In the genomic region with DNA sequence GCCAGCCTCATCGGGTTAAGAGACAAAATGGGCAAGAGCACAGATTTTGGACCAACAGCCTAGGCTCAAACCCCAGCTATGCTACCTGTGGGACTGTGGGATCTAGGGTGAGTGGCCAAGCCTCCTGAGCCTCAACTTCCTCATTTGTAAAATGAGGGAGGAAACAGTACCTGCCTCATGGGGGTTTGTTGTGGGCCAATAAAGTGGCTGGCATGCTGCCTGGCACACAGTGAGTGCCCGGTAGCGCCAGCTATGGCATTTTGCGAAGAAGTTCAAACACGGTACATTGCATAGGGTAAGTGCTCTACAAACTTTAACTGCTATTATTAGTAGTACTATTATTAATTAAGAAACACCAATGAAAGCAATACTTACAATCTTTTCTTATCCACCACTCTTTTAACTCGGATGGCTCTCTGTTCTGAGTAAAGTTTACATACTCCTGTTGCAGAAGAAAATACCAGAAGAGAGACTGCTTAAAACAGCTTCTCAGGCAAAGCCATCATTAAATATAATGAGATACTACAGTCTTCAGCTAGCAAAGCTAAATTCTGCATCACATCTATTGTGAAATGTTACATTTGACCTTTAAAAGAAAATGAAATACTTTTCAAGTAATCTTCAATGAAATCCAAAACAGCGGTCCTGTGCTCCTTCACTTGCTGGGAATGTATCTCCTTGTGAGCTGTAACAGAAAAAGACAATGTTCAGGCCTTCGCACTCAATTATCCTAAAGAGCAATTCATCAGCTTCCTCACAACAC, we compare ENCODE assay signal across 15 cellular contexts.
DNase-seq lines count a peak whose midpoint lies in the region; ATAC-seq and TF ChIP-seq lines count a peak whose summit lies in the region.
"Had no signal": no experiment of that assay in that cellular context is flagged by ENCODE, and none has a peak within 500 bp of the region (broad histone marks: within the 10 kb centered on the region; RNA-seq: fewer than 3 reads in every experiment).

No MANE protein-coding gene starts in this region.

- H3K79me2 ChIP-seq in GM23338 (replicated peaks; ENCODE audit: insufficient read depth) (no peaks in the 10 kb centered on the region), Karpas-422 (ENCODE audit: low read length) (no peaks in the 10 kb centered on the region)

- H3K9me2 ChIP-seq in GM23338 (ENCODE audit: insufficient read depth) (no peaks in the 10 kb centered on the region), Karpas-422 (replicated peaks; ENCODE audit: insufficient read depth, low read length) (no peaks in the 10 kb centered on the region)

- no peak overlapping the region for H2BK12ac ChIP-seq in neuronal stem cell (ENCODE audit: low read length)

- H3K9ac ChIP-seq in Karpas-422 (ENCODE audit: low read length) = peak overlapping the region; percentile 3
- no peak overlapping the region for H3K9ac ChIP-seq in neuronal stem cell (ENCODE audit: low read depth, low read length, poor library complexity)

- no peak for TF ChIP-seq CTCF in GM23338 (conservative IDR thresholded peaks at IDR 0.05; ENCODE audit: low read depth in 2 of 2)
- no peak for TF ChIP-seq CTCF in brain microvascular endothelial cell (IDR thresholded peaks at IDR 0.05; ENCODE audit: low read depth, low read length, missing control alignments)
- TF ChIP-seq CTCF in omental fat pad (IDR thresholded peaks at IDR 0.05) = no peak

- H2BK120ac ChIP-seq in neuronal stem cell (ENCODE audit: low read depth, low read length) = no peak overlapping the region

- peaks cover 2% of the 10 kb centered on the region for H3K79me1 ChIP-seq in neuronal stem cell (ENCODE audit: low read depth, low read length)

- no peak overlapping the region for H3K4me3 ChIP-seq in GM23338
- peak overlapping the region; percentile 38 for H3K4me3 ChIP-seq in Karpas-422 (ENCODE audit: low read length)
- H3K4me3 ChIP-seq in brain microvascular endothelial cell (ENCODE audit: low read depth, low read length) = no peak overlapping the region
- H3K4me3 ChIP-seq in neuronal stem cell (ENCODE audit: low read length in 2 of 2) = no peak overlapping the region
- no peak overlapping the region for H3K4me3 ChIP-seq in HAP-1
- H3K4me3 ChIP-seq: PC-9 had no signal

- no peak overlapping the region for H2BK5ac ChIP-seq in neuronal stem cell (ENCODE audit: low read length)

- H4K20me1 ChIP-seq in GM23338 (replicated peaks; ENCODE audit: insufficient read depth) (no peaks in the 10 kb centered on the region), Karpas-422 (ENCODE audit: insufficient read depth, low read depth, low read length) (peaks cover 8% of the 10 kb centered on the region; the same call in 1 of the 2 replicates)

- no peak overlapping the region for H2AK5ac ChIP-seq in neuronal stem cell (ENCODE audit: low read depth, low read length)

- intact Hi-C loops in posterior cingulate gyrus (cut with DNase I) = no loop called here

- H3K27ac ChIP-seq in GM23338 (ENCODE audit: low read depth) (no peak overlapping the region), Karpas-422 (ENCODE audit: low read length) (peak overlapping the region; percentile 87), brain microvascular endothelial cell (peak overlapping the region; percentile 70), neuronal stem cell (replicated peaks; ENCODE audit: low read length) (no peak overlapping the region)
- H3K27ac ChIP-seq: PC-9 had no signal

- H3K9me3 Mint-ChIP-seq in GM23338 = no peaks in the 10 kb centered on the region
- H3K9me3 Mint-ChIP-seq in stimulated activated naive CD8-positive, alpha-beta T cell treated with anti-CD3 and anti-CD28 coated beads, Interleukin-15, amount 100 ng/mL, for 72 hours = no peaks in the 10 kb centered on the region
- H3K9me3 Mint-ChIP-seq: T-cell had no signal

- no peak overlapping the region for H2BK15ac ChIP-seq in neuronal stem cell (ENCODE audit: low read length)

- no peak overlapping the region for H3K18ac ChIP-seq in neuronal stem cell (ENCODE audit: low read length)

- H3K4me2 ChIP-seq in GM23338 (peak overlapping the region; percentile 67), Karpas-422 (ENCODE audit: low read depth, low read length, poor library complexity, severe bottlenecking) (peak overlapping the region; percentile 70), neuronal stem cell (ENCODE audit: insufficient read depth, low read length, poor library complexity, severe bottlenecking) (no peak overlapping the region)
- H3K4me2 ChIP-seq: PC-9 had no signal

- H3K27ac Mint-ChIP-seq in GM23338 = peak overlapping the region; percentile 47; the same call in 1 of the 2 replicates
- H3K27ac Mint-ChIP-seq in stimulated activated naive CD8-positive, alpha-beta T cell treated with anti-CD3 and anti-CD28 coated beads, Interleukin-15, amount 100 ng/mL, for 72 hours = no peak overlapping the region
- H3K27ac Mint-ChIP-seq: T-cell had no signal

- no peak overlapping the region for H3K4ac ChIP-seq in neuronal stem cell (ENCODE audit: low read length)

- H3K4me1 ChIP-seq in GM23338 (ENCODE audit: insufficient read depth) = peaks cover 53% of the 10 kb centered on the region
- peaks cover 58% of the 10 kb centered on the region for H3K4me1 ChIP-seq in Karpas-422 (ENCODE audit: low read length)
- H3K4me1 ChIP-seq in neuronal stem cell (ENCODE audit: control insufficient read depth in 2 of 2, insufficient read depth in 1 of 2, low read depth in 1 of 2, low read length in 2 of 2) = peaks cover 2 to 5% of the 10 kb centered on the region in 2 donors
- H3K4me1 ChIP-seq in HAP-1 = peaks cover 39% of the 10 kb centered on the region

- H3K14ac ChIP-seq in neuronal stem cell (ENCODE audit: low read length) = no peak overlapping the region

- H3K23ac ChIP-seq in neuronal stem cell (ENCODE audit: low read depth, low read length, poor library complexity) = no peak overlapping the region

- peaks cover 40% of the 10 kb centered on the region for H3K4me1 Mint-ChIP-seq in GM23338
- peaks cover 14% of the 10 kb centered on the region for H3K4me1 Mint-ChIP-seq in stimulated activated naive CD8-positive, alpha-beta T cell treated with anti-CD3 and anti-CD28 coated beads, Interleukin-15, amount 100 ng/mL, for 72 hours

- no peak for ATAC-seq in GM23338
- no peak for ATAC-seq in stimulated activated naive CD8-positive, alpha-beta T cell treated with anti-CD3 and anti-CD28 coated beads, Interleukin-15, amount 100 ng/mL, for 72 hours
- no peak for ATAC-seq in omental fat pad (ENCODE audit: low FRiP score)
- ATAC-seq: T-cell had no signal

- DNase-seq in GM23338 (ENCODE audit: low spot score) (no peak), Karpas-422 (peak; percentile 71), brain microvascular endothelial cell (no peak), neuronal stem cell (ENCODE audit: low spot score) (no peak), posterior cingulate gyrus (no peak), HAP-1 (ENCODE audit: low spot score in 2 of 2) (no peak), omental fat pad (ENCODE audit: low spot score) (no peak)
- no peak for DNase-seq in stimulated activated naive CD8-positive, alpha-beta T cell treated with anti-CD3 and anti-CD28 coated beads, Interleukin-15, amount 100 ng/mL, for 72 hours
- DNase-seq: COR-L47, MV-4-11, NCI-H1417, NCI-H1930, NCI-H748 treated with DMSO at 0.1 percent for 48 hours, PC-9, T-cell had no signal

- H3K27me3 ChIP-seq in GM23338 (ENCODE audit: insufficient read depth) (no peaks in the 10 kb centered on the region), Karpas-422 (ENCODE audit: low read length) (no peaks in the 10 kb centered on the region), brain microvascular endothelial cell (replicated peaks) (no peaks in the 10 kb centered on the region), neuronal stem cell (ENCODE audit: control insufficient read depth in 3 of 3, insufficient read depth in 3 of 3, low read depth in 1 of 3, low read length in 3 of 3) (no peaks in the 10 kb centered on the region), HAP-1 (ENCODE audit: low read depth) (no peaks in the 10 kb centered on the region)

- H4K8ac ChIP-seq in neuronal stem cell (ENCODE audit: low read depth, low read length) = no peak overlapping the region

- H4K91ac ChIP-seq in neuronal stem cell (ENCODE audit: low read depth, low read length, poor library complexity) = peak overlapping the region; percentile 38

- H3K9me3 ChIP-seq in Karpas-422 (ENCODE audit: low read length) = no peaks in the 10 kb centered on the region
- no peaks in the 10 kb centered on the region for H3K9me3 ChIP-seq in neuronal stem cell (replicated peaks in 1 of 2; ENCODE audit: control insufficient read depth in 2 of 2, insufficient read depth in 1 of 2, low read depth in 1 of 2, low read length in 2 of 2)
- no peaks in the 10 kb centered on the region for H3K9me3 ChIP-seq in HAP-1

- peaks cover 6% of the 10 kb centered on the region for H3K27me3 Mint-ChIP-seq in GM23338 (ENCODE audit: insufficient read depth, low read depth, poor library complexity)
- H3K27me3 Mint-ChIP-seq in stimulated activated naive CD8-positive, alpha-beta T cell treated with anti-CD3 and anti-CD28 coated beads, Interleukin-15, amount 100 ng/mL, for 72 hours = no peaks in the 10 kb centered on the region
- H3K27me3 Mint-ChIP-seq: T-cell had no signal

- H3K36me3 ChIP-seq in GM23338 (ENCODE audit: insufficient read depth) (no peaks in the 10 kb centered on the region), Karpas-422 (ENCODE audit: insufficient read depth, low read length) (peaks cover 9% of the 10 kb centered on the region; the same call in 1 of the 2 replicates), brain microvascular endothelial cell (replicated peaks) (peaks cover 12% of the 10 kb centered on the region), neuronal stem cell (replicated peaks in 1 of 2; ENCODE audit: control insufficient read depth in 2 of 2, insufficient read depth in 2 of 2, low read length in 2 of 2) (peaks cover 13 to 73% of the 10 kb centered on the region in 2 donors), HAP-1 (replicated peaks) (peaks cover 29% of the 10 kb centered on the region)

- H3K36me3 Mint-ChIP-seq in GM23338 (ENCODE audit: low read depth) = peaks cover 10% of the 10 kb centered on the region

- WGBS in neuronal stem cell (ENCODE audit: extremely low coverage in 2 of 2, insufficient read length in 2 of 2, insufficient replicate concordance in 1 of 2), 2 donors = no CpG with 5 or more reads among the region's 8 CpGs

- no peak overlapping the region for H2AFZ ChIP-seq in GM23338
- no peak overlapping the region for H2AFZ ChIP-seq in Karpas-422 (ENCODE audit: low read length)
- H2AFZ ChIP-seq in neuronal stem cell (ENCODE audit: low read length) = no peak overlapping the region
- H2AFZ ChIP-seq: PC-9 had no signal

- 0 out of 2 replicates have a peak, but pooled peaks cover 5% of the 10 kb centered on the region for H3F3A ChIP-seq in GM23338 (replicated peaks; ENCODE audit: low read depth)

- no peak overlapping the region for H3K4me3 Mint-ChIP-seq in GM23338
- no peak overlapping the region for H3K4me3 Mint-ChIP-seq in stimulated activated naive CD8-positive, alpha-beta T cell treated with anti-CD3 and anti-CD28 coated beads, Interleukin-15, amount 100 ng/mL, for 72 hours
- H3K4me3 Mint-ChIP-seq: T-cell had no signal

- in situ Hi-C loops in brain microvascular endothelial cell (cut with HindIII; ENCODE audit: low pct_ligation_motif_present, low sequenced_read_pairs) = no loop called here
- in situ Hi-C loops in HAP-1 (cut with MboI; ENCODE audit: low sequenced_read_pairs) = no loop called here

TF ChIP-seq in GM23338, 12 proteins besides CTCF, POLR2A, EP300 and RAD21:
- no peak for TF ChIP-seq ZNF331 (CRISPR knock-in tag; IDR thresholded peaks at IDR 0.05; ENCODE audit: low read depth)

Comparison
In these comparisons a context has a peak if more than half of its experiments do, and no peak if none do; other contexts are left out.
1. H3K27ac ChIP-seq: peak in Karpas-422 (single experiment) and brain microvascular endothelial cell (single experiment); none in GM23338 (single experiment) and neuronal stem cell (single experiment).